Comparison of ENCODE assay signal across 22 cellular contexts in genomic region chr14:77311217-77311616, GRCh38. TPM values are rescaled to one million over a fixed set of nuclear protein-coding genes. Genes with fewer than 3 reads are reported as not detected.
DNase-seq lines count a peak whose midpoint lies in the region; ATAC-seq, FAIRE-seq and TF ChIP-seq lines count a peak whose summit lies in the region.
"Had no signal": no experiment of that assay in that cellular context is flagged by ENCODE, and none has a peak within 500 bp of the region (broad histone marks: within the 10 kb centered on the region; RNA-seq: fewer than 3 reads in every experiment).

No MANE protein-coding gene starts in this region.

- H3K4me3 Mint-ChIP-seq in activated T-helper 1 cell treated with anti-CD3 and anti-CD28 coated beads, Interleukin-12 subunit alpha, Interleukin-12 subunit beta, Interleukin-2, Interleukin-4 antibody, amounts not matched to agents 30 ng/mL and 10 ng/mL and 1 ng/mL, durations not matched to agents 14 hours and 24 hours and 36 hours, result no peak overlapping the region
- H3K4me3 Mint-ChIP-seq: activated CD4-positive, alpha-beta memory T cell treated with anti-CD3 and anti-CD28 coated beads for 36 hours; activated naive CD4-positive, alpha-beta T cell treated with anti-CD3 and anti-CD28 coated beads for 36 hours; naive thymus-derived CD4-positive, alpha-beta T cell; T-helper 17 cell; WTC11 had no signal

- WGBS in HepG2 (ENCODE audit: low lambda C conversion rate), result 96% methylated on average over 2 of the region's 2 CpGs
- WGBS in right lobe of liver (ENCODE audit: insufficient coverage, low coverage, low lambda C conversion rate, missing lambda C conversion rate), result 100% methylated on average over 2 of the region's 2 CpGs
- WGBS in K562 (ENCODE audit: insufficient coverage, low coverage, missing lambda C conversion rate), result 84% methylated on average over 2 of the region's 2 CpGs

- no peak overlapping the region for H3K9ac ChIP-seq in HepG2 (ENCODE audit: insufficient read depth, low read depth, low read length)
- no peak overlapping the region for H3K9ac ChIP-seq in K562 (ENCODE audit: insufficient read depth in 1 of 2, low read depth in 2 of 2, low read length in 2 of 2)

- no peak overlapping the region for H3K27ac ChIP-seq in HepG2 (ENCODE audit: extremely low read length, insufficient read depth, low read length)
- no peak overlapping the region for H3K27ac ChIP-seq in right lobe of liver
- H3K27ac ChIP-seq in K562 (ENCODE audit: extremely low read depth, low read depth, low read length), result no peak overlapping the region
- H3K27ac ChIP-seq: SJCRH30, spleen had no signal

- TF ChIP-seq CTCF in HepG2 (CRISPR knock-in tag; IDR thresholded peaks at IDR 0.05) (no peak), right lobe of liver (IDR thresholded peaks at IDR 0.05) (no peak), K562 (IDR thresholded peaks at IDR 0.05 in 2 of 3, conservative IDR thresholded peaks at IDR 0.05 in 1 of 3; ENCODE audit: insufficient read depth in 2 of 3, low read depth in 1 of 3, low read length in 3 of 3) (no peak)

- H3K27me3 ChIP-seq in HepG2 (ENCODE audit: control insufficient read depth in 1 of 2, insufficient read depth in 2 of 2, low read length in 2 of 2), result no peaks in the 10 kb centered on the region
- no peaks in the 10 kb centered on the region for H3K27me3 ChIP-seq in right lobe of liver
- H3K27me3 ChIP-seq in K562 (ENCODE audit: control insufficient read depth in 2 of 2, insufficient read depth in 2 of 2, low read length in 2 of 2), result no peaks in the 10 kb centered on the region
- H3K27me3 ChIP-seq: MG63, SJCRH30, spleen, testis had no signal

- TF ChIP-seq POLR2A in HepG2 (IDR thresholded peaks at IDR 0.05; ENCODE audit: insufficient read depth in 1 of 2, low read depth in 2 of 2, low read length in 2 of 2), result no peak
- TF ChIP-seq POLR2A in right lobe of liver (IDR thresholded peaks at IDR 0.05), result no peak
- TF ChIP-seq POLR2A in K562 (conservative IDR thresholded peaks at IDR 0.05), result no peak

- H3K27ac Mint-ChIP-seq in activated T-helper 1 cell treated with anti-CD3 and anti-CD28 coated beads, Interleukin-12 subunit alpha, Interleukin-12 subunit beta, Interleukin-2, Interleukin-4 antibody, amounts not matched to agents 30 ng/mL and 10 ng/mL and 1 ng/mL, durations not matched to agents 14 hours and 24 hours and 36 hours, result no peak overlapping the region
- H3K27ac Mint-ChIP-seq: activated CD4-positive, alpha-beta memory T cell treated with anti-CD3 and anti-CD28 coated beads for 36 hours; activated naive CD4-positive, alpha-beta T cell treated with anti-CD3 and anti-CD28 coated beads for 36 hours; T-helper 17 cell had no signal

- no peak overlapping the region for H3K4me3 ChIP-seq in HepG2 (replicated peaks in 1 of 3; ENCODE audit: insufficient read depth in 1 of 3, low read depth in 2 of 3, low read length in 3 of 3)
- H3K4me3 ChIP-seq in right lobe of liver, result no peak overlapping the region
- H3K4me3 ChIP-seq in K562, result no peak overlapping the region
- H3K4me3 ChIP-seq: MG63, SJCRH30, spleen, testis had no signal

- TF ChIP-seq EP300 in HepG2 (IDR thresholded peaks at IDR 0.05; ENCODE audit: low read depth in 2 of 2, low read length in 2 of 2) (no peak), HepG2 (CRISPR knock-in tag; IDR thresholded peaks at IDR 0.05; ENCODE audit: borderline replicate concordance) (no peak), K562 (IDR thresholded peaks at IDR 0.05; ENCODE audit: low read length) (no peak)

- intact Hi-C loops in HepG2 (cut with micrococcal nuclease; ENCODE audit: unreplicated experiment), result loop anchor here (5.0 kb wide), 1 partner anchor 159 kb away; no protein-coding TSS in a partner anchor
- intact Hi-C loops in right lobe of liver (cut with DNase I), result loop anchor here in 1 of 2 donors (10.0 kb wide), 1 partner anchor 436 kb away; no protein-coding TSS in a partner anchor
- intact Hi-C loops in K562 (cut with micrococcal nuclease), result no loop called here
- intact Hi-C loops in activated T-helper 1 cell treated with anti-CD3 and anti-CD28 coated beads, Interleukin-12 subunit alpha, Interleukin-12 subunit beta, Interleukin-2, Interleukin-4 antibody, amounts not matched to agents 30 ng/mL and 10 ng/mL and 1 ng/mL, durations not matched to agents 14 hours and 24 hours and 36 hours (cut with micrococcal nuclease), result loop anchor here (10.0 kb wide), 1 partner anchor 436 kb away; no protein-coding TSS in a partner anchor
- intact Hi-C loops in head of caudate nucleus (cut with DNase I), result no loop called here

- FAIRE-seq in HepG2 (lab: Jason Lieb, UNC), result no peak
- no peak for FAIRE-seq in K562 (lab: Jason Lieb, UNC)

- POLR2A ChIA-PET in HepG2 (lab: Yijun Ruan, JAX), result interaction anchor here (1.2 kb wide), 1 partner anchor 10 kb away, joined by 3 read pairs; the partner anchor contains the start of genes GSTZ1 and POMT2
- POLR2A ChIA-PET in K562 (lab: Yijun Ruan, JAX), result no interaction called here

- no peak for ATAC-seq in HepG2
- no peak for ATAC-seq in right lobe of liver
- no peak for ATAC-seq in K562
- ATAC-seq: naive thymus-derived CD4-positive, alpha-beta T cell; T-helper 17 cell; WTC11 had no signal

- TF ChIP-seq RAD21 in HepG2 (CRISPR knock-in tag; IDR thresholded peaks at IDR 0.05) (no peak), K562 (CRISPR knock-in tag; conservative IDR thresholded peaks at IDR 0.05 in 1 of 2, IDR thresholded peaks at IDR 0.05 in 1 of 2) (no peak)

- H3K4me2 ChIP-seq in HepG2 (ENCODE audit: low read depth, low read length), result no peak overlapping the region
- H3K4me2 ChIP-seq in K562 (ENCODE audit: insufficient read depth, low read length), result no peak overlapping the region

- H3K9me3 Mint-ChIP-seq in activated T-helper 1 cell treated with anti-CD3 and anti-CD28 coated beads, Interleukin-12 subunit alpha, Interleukin-12 subunit beta, Interleukin-2, Interleukin-4 antibody, amounts not matched to agents 30 ng/mL and 10 ng/mL and 1 ng/mL, durations not matched to agents 14 hours and 24 hours and 36 hours, result no peaks in the 10 kb centered on the region
- H3K9me3 Mint-ChIP-seq: activated CD4-positive, alpha-beta memory T cell treated with anti-CD3 and anti-CD28 coated beads for 36 hours; activated naive CD4-positive, alpha-beta T cell treated with anti-CD3 and anti-CD28 coated beads for 36 hours; naive thymus-derived CD4-positive, alpha-beta T cell; WTC11 had no signal

- H2AFZ ChIP-seq in HepG2 (ENCODE audit: low read length), result no peak overlapping the region
- no peak overlapping the region for H2AFZ ChIP-seq in K562 (ENCODE audit: low read depth, low read length)

- BruUV-seq in HepG2 (replicated peaks; lab: Mats Ljungman, UMichigan), result no TSS peak
- no TSS peak for BruUV-seq in K562 (replicated peaks; lab: Mats Ljungman, UMichigan)

- H3K4me1 Mint-ChIP-seq in activated T-helper 1 cell treated with anti-CD3 and anti-CD28 coated beads, Interleukin-12 subunit alpha, Interleukin-12 subunit beta, Interleukin-2, Interleukin-4 antibody, amounts not matched to agents 30 ng/mL and 10 ng/mL and 1 ng/mL, durations not matched to agents 14 hours and 24 hours and 36 hours (ENCODE audit: low read depth), result peaks cover 13% of the 10 kb centered on the region
- H3K4me1 Mint-ChIP-seq: T-helper 17 cell had no signal

- H3K4me1 ChIP-seq in HepG2 (ENCODE audit: insufficient read depth, low read length), result peaks cover 53% of the 10 kb centered on the region
- H3K4me1 ChIP-seq in right lobe of liver, result peaks cover 0 to 7% (median 0%) of the 10 kb centered on the region in 4 donors
- no peaks in the 10 kb centered on the region for H3K4me1 ChIP-seq in K562 (replicated peaks in 1 of 2; ENCODE audit: control insufficient read depth in 2 of 2, insufficient read depth in 2 of 2, low read length in 2 of 2)

- H3K79me2 ChIP-seq in HepG2 (ENCODE audit: insufficient read depth, low read length), result peaks cover 15% of the 10 kb centered on the region
- H3K79me2 ChIP-seq in K562 (ENCODE audit: control insufficient read depth, insufficient read depth, low read length), result no peaks in the 10 kb centered on the region; the same call in 2 of the 3 replicates

- in situ Hi-C loops in HepG2 (cut with HindIII; ENCODE audit: extremely low pct_ligation_motif_present, low pct_unique_long_range_greater_than_20kb), result no loop called here
- in situ Hi-C loops in K562 (cut with MboI), result no loop called here

- no peaks in the 10 kb centered on the region for H3K9me3 ChIP-seq in HepG2 (ENCODE audit: low read length)
- no peaks in the 10 kb centered on the region for H3K9me3 ChIP-seq in right lobe of liver
- no peaks in the 10 kb centered on the region for H3K9me3 ChIP-seq in K562 (replicated peaks; ENCODE audit: control insufficient read depth, insufficient read depth, low read depth, low read length)
- H3K9me3 ChIP-seq: MG63, SJCRH30, spleen, testis had no signal

- no peaks in the 10 kb centered on the region for H3K27me3 Mint-ChIP-seq in activated T-helper 1 cell treated with anti-CD3 and anti-CD28 coated beads, Interleukin-12 subunit alpha, Interleukin-12 subunit beta, Interleukin-2, Interleukin-4 antibody, amounts not matched to agents 30 ng/mL and 10 ng/mL and 1 ng/mL, durations not matched to agents 14 hours and 24 hours and 36 hours (ENCODE audit: insufficient read depth)
- H3K27me3 Mint-ChIP-seq: activated CD4-positive, alpha-beta memory T cell treated with anti-CD3 and anti-CD28 coated beads for 36 hours; naive thymus-derived CD4-positive, alpha-beta T cell; T-helper 17 cell had no signal

- H4K20me1 ChIP-seq in HepG2 (ENCODE audit: insufficient read depth, low read length) (no peaks in the 10 kb centered on the region), K562 (replicated peaks; ENCODE audit: control insufficient read depth, insufficient read depth, low read length) (0 out of 2 replicates have a peak, but pooled peaks cover 3% of the 10 kb centered on the region)

- H3K36me3 ChIP-seq in HepG2 (replicated peaks in 1 of 2; ENCODE audit: control insufficient read depth in 1 of 2, insufficient read depth in 2 of 2, low read length in 2 of 2) (peaks cover 0 to 3% of the 10 kb centered on the region in 2 experiments; a peak in 3 of 5 replicates), right lobe of liver (no peaks in the 10 kb centered on the region), K562 (ENCODE audit: control insufficient read depth, insufficient read depth, low read length) (peaks cover 7% of the 10 kb centered on the region; the same call in 1 of the 3 replicates)
- H3K36me3 ChIP-seq: MG63 had no signal

- H3K36me3 Mint-ChIP-seq in activated T-helper 1 cell treated with anti-CD3 and anti-CD28 coated beads, Interleukin-12 subunit alpha, Interleukin-12 subunit beta, Interleukin-2, Interleukin-4 antibody, amounts not matched to agents 30 ng/mL and 10 ng/mL and 1 ng/mL, durations not matched to agents 14 hours and 24 hours and 36 hours (ENCODE audit: low read depth), result no peaks in the 10 kb centered on the region
- H3K36me3 Mint-ChIP-seq: activated CD4-positive, alpha-beta memory T cell treated with anti-CD3 and anti-CD28 coated beads for 36 hours; WTC11 had no signal

- H3K9me1 ChIP-seq in K562 (ENCODE audit: control insufficient read depth, insufficient read depth, low read length), result peaks cover 2% of the 10 kb centered on the region

- CTCF ChIA-PET in HepG2 (lab: Yijun Ruan, JAX; ENCODE audit: low intra/inter-chr PET ratio, low total read pairs), result no interaction called here
- CTCF ChIA-PET in K562 (lab: Yijun Ruan, JAX; ENCODE audit: low intra/inter-chr PET ratio), result no interaction called here

- DNase-seq in HepG2 (ENCODE audit: low spot score) (no peak), right lobe of liver (no peak), K562 (ENCODE audit: extremely low read depth in 1 of 4, low spot score in 3 of 4) (no peak), iris pigment epithelial cell (ENCODE audit: low read depth) (peak; percentile 45), NCI-H1930 (lab: John Stamatoyannopoulos, UW) (no peak), NCI-H2227 (lab: John Stamatoyannopoulos, UW; ENCODE audit: unreplicated experiment) (no peak), head of caudate nucleus (no peak)
- no peak for DNase-seq in activated T-helper 1 cell treated with anti-CD3 and anti-CD28 coated beads, Interleukin-12 subunit alpha, Interleukin-12 subunit beta, Interleukin-2, Interleukin-4 antibody, amounts not matched to agents 30 ng/mL and 10 ng/mL and 1 ng/mL, durations not matched to agents 14 hours and 24 hours and 36 hours (ENCODE audit: low spot score)
- DNase-seq: activated CD4-positive, alpha-beta memory T cell treated with anti-CD3 and anti-CD28 coated beads for 36 hours; activated naive CD4-positive, alpha-beta T cell treated with anti-CD3 and anti-CD28 coated beads for 36 hours; C1 segment of cervical spinal cord; MG63; naive thymus-derived CD4-positive, alpha-beta T cell; NCI-H2029 treated with DMSO at 0.1 percent for 48 hours; NCI-H510A treated with DMSO at 0.1 percent for 48 hours; SJCRH30; spleen; T-helper 17 cell; testis had no signal

RNA-seq across cellular contexts. Expression of gene POMT2, which starts 9.5 kb away (rescaled TPM):
- total RNA-seq in HepG2 (2016; rRNA removed; fragmentation: Illumina TruSeq; extraction: Trizol) (7.9 and 15.9 TPM in 2 replicates), right lobe of liver (10 to 100 TPM in 5 of 6 experiments, 1 to 10 TPM in 1; 5.5 to 15.9 (median 12.9) TPM), K562 (2014; rRNA removed) (8.0 and 9.7 TPM in 2 replicates), K562 (2014; rRNA removed; fragmentation: Illumina TruSeq; extraction: Trizol) (6.0 and 8.4 TPM in 2 replicates), K562 (2015; rRNA removed; fragmentation: Illumina TruSeq; extraction: Trizol) (7.8 and 9.6 TPM in 2 replicates), K562 (2021) (16.6 and 23.0 TPM in 2 replicates)
- 4.5 and 5.3 TPM in 2 replicates for total RNA-seq in HepG2 (2016; cell fraction: cytosol; rRNA removed; fragmentation: Illumina TruSeq; extraction: Trizol; ENCODE audit: low read depth)
- total RNA-seq in HepG2 (2016; cell fraction: insoluble cytoplasmic fraction; rRNA removed; fragmentation: Illumina TruSeq; extraction: Trizol), result 5.7 and 18.9 TPM in 2 replicates
- total RNA-seq in HepG2 (2016; cell fraction: membrane; rRNA removed; fragmentation: Illumina TruSeq; extraction: Trizol), result 5.6 and 9.7 TPM in 2 replicates
- 26.2 and 26.6 TPM in 2 replicates for total RNA-seq in HepG2 (2016; cell fraction: nucleus; rRNA removed; fragmentation: Illumina TruSeq; extraction: Trizol)
- polyA plus RNA-seq in HepG2 (2011; rRNA removed) (15.3 and 17.7 TPM in 2 replicates), K562 (2011; rRNA removed) (10.9 and 16.1 TPM in 2 replicates), K562 (2014; fragmentation: Illumina TruSeq; extraction: Trizol) (6.6 and 7.5 TPM in 2 replicates), K562 (2014; fragmentation: Nextera tagmentation; extraction: Ambion mirVana) (under 1 TPM; 0.39 to 0.74 TPM), K562 (2014; rRNA removed) (12.1 and 12.7 TPM in 2 replicates)
- polyA plus RNA-seq in HepG2 (2011; cell fraction: cytosol; rRNA removed), result 5.3 and 6.1 TPM in 2 replicates
- 104 and 129 TPM in 2 replicates for polyA plus RNA-seq in HepG2 (2011; cell fraction: nucleus; rRNA removed)
- polyA plus RNA-seq in HepG2 (2012), result 10.4 and 12.2 TPM in 2 replicates
- polyA plus RNA-seq in HepG2 (2016; cell fraction: cytosol; fragmentation: Illumina TruSeq; extraction: Trizol; ENCODE audit: low read depth), result 5.4 and 5.6 TPM in 2 replicates
- polyA plus RNA-seq in HepG2 (2016; cell fraction: insoluble cytoplasmic fraction; fragmentation: Illumina TruSeq; extraction: Trizol; ENCODE audit: low read depth), result 10.3 and 13.4 TPM in 2 replicates
- polyA plus RNA-seq in HepG2 (2016; cell fraction: membrane; fragmentation: Illumina TruSeq; extraction: Trizol; ENCODE audit: low read depth), result 8.1 and 9.6 TPM in 2 replicates
- polyA plus RNA-seq in HepG2 (2016; cell fraction: nucleus; fragmentation: Illumina TruSeq; extraction: Trizol; ENCODE audit: insufficient read depth, low read depth), result 96.8 and 106 TPM in 2 replicates
- 34.5 and 36.8 TPM in 2 replicates for polyA minus RNA-seq in HepG2 (2011; rRNA and poly(A)+ RNA removed; ENCODE audit: low replicate concordance)
- polyA minus RNA-seq in HepG2 (2011; cell fraction: cytosol; rRNA and poly(A)+ RNA removed), result 6.0 and 8.1 TPM in 2 replicates
- 38.1 and 42.3 TPM in 2 replicates for polyA minus RNA-seq in HepG2 (2011; cell fraction: nucleus; rRNA and poly(A)+ RNA removed)
- 80.6 and 94.2 TPM in 2 replicates for total RNA-seq in K562 (2011; cell fraction: chromatin; rRNA removed; ENCODE audit: low replicate concordance)
- 40.1 and 42.7 TPM in 2 replicates for total RNA-seq in K562 (2011; cell fraction: nucleolus; rRNA removed)
- 38.5 and 58.5 TPM in 2 replicates for total RNA-seq in K562 (2011; cell fraction: nucleoplasm; rRNA removed)
- polyA plus RNA-seq in K562 (2011; cell fraction: cytosol; rRNA removed), result 7.6 and 10.2 TPM in 2 replicates
- polyA plus RNA-seq in K562 (2011; cell fraction: nucleus; rRNA removed), result 71.3 and 91.6 TPM in 2 replicates
- 7.0 and 11.8 TPM in 2 replicates for polyA plus RNA-seq in K562 (2012)
- 12.9 and 18.1 TPM in 2 replicates for polyA minus RNA-seq in K562 (2011; rRNA and poly(A)+ RNA removed)
- polyA minus RNA-seq in K562 (2011; cell fraction: cytosol; rRNA and poly(A)+ RNA removed), result 11.9 and 15.5 TPM in 2 replicates
- 27.3 and 33.8 TPM in 2 replicates for polyA minus RNA-seq in K562 (2011; cell fraction: nucleus; rRNA and poly(A)+ RNA removed)
- 20.5 and 22.1 TPM in 2 replicates for total RNA-seq in activated T-helper 1 cell treated with anti-CD3 and anti-CD28 coated beads, Interleukin-12 subunit alpha, Interleukin-12 subunit beta, Interleukin-2, Interleukin-4 antibody, amounts not matched to agents 30 ng/mL and 10 ng/mL and 1 ng/mL, durations not matched to agents 14 hours and 24 hours and 36 hours

RNA-seq across cellular contexts. Expression of gene GSTZ1, which starts 9.6 kb away (rescaled TPM):
- total RNA-seq in HepG2 (2016; rRNA removed; fragmentation: Illumina TruSeq; extraction: Trizol) (26.9 and 27.6 TPM in 2 replicates), right lobe of liver (100 to 1,000 TPM in 1 of 6 experiments, 10 to 100 TPM in 5; 31.1 to 123 (median 50.0) TPM), K562 (2014; rRNA removed) (15.7 and 16.1 TPM in 2 replicates), K562 (2014; rRNA removed; fragmentation: Illumina TruSeq; extraction: Trizol) (10.6 and 12.1 TPM in 2 replicates), K562 (2015; rRNA removed; fragmentation: Illumina TruSeq; extraction: Trizol) (16.5 and 18.0 TPM in 2 replicates), K562 (2021) (10.8 and 16.0 TPM in 2 replicates)
- total RNA-seq in HepG2 (2016; cell fraction: cytosol; rRNA removed; fragmentation: Illumina TruSeq; extraction: Trizol; ENCODE audit: low read depth), result 6.7 and 6.9 TPM in 2 replicates
- 26.1 and 26.7 TPM in 2 replicates for total RNA-seq in HepG2 (2016; cell fraction: insoluble cytoplasmic fraction; rRNA removed; fragmentation: Illumina TruSeq; extraction: Trizol)
- total RNA-seq in HepG2 (2016; cell fraction: membrane; rRNA removed; fragmentation: Illumina TruSeq; extraction: Trizol), result 10.4 TPM in 2 replicates
- total RNA-seq in HepG2 (2016; cell fraction: nucleus; rRNA removed; fragmentation: Illumina TruSeq; extraction: Trizol), result 19.7 and 22.0 TPM in 2 replicates
- polyA plus RNA-seq in HepG2 (2011; rRNA removed) (14.4 and 15.7 TPM in 2 replicates), K562 (2011; rRNA removed) (10.7 and 12.0 TPM in 2 replicates), K562 (2014; fragmentation: Illumina TruSeq; extraction: Trizol) (17.8 and 20.0 TPM in 2 replicates), K562 (2014; fragmentation: Nextera tagmentation; extraction: Ambion mirVana) (10 to 100 TPM in 1 of 2 experiments, 1 to 10 TPM in 1; 8.6 to 12.2 TPM), K562 (2014; rRNA removed) (13.8 and 15.4 TPM in 2 replicates)
- 15.4 and 20.2 TPM in 2 replicates for polyA plus RNA-seq in HepG2 (2011; cell fraction: cytosol; rRNA removed)
- polyA plus RNA-seq in HepG2 (2011; cell fraction: nucleus; rRNA removed), result 25.0 and 27.1 TPM in 2 replicates
- polyA plus RNA-seq in HepG2 (2012), result 18.1 and 18.4 TPM in 2 replicates
- 4.9 and 5.3 TPM in 2 replicates for polyA plus RNA-seq in HepG2 (2016; cell fraction: cytosol; fragmentation: Illumina TruSeq; extraction: Trizol; ENCODE audit: low read depth)
- polyA plus RNA-seq in HepG2 (2016; cell fraction: insoluble cytoplasmic fraction; fragmentation: Illumina TruSeq; extraction: Trizol; ENCODE audit: low read depth), result 29.6 and 30.1 TPM in 2 replicates
- 7.6 and 9.5 TPM in 2 replicates for polyA plus RNA-seq in HepG2 (2016; cell fraction: membrane; fragmentation: Illumina TruSeq; extraction: Trizol; ENCODE audit: low read depth)
- polyA plus RNA-seq in HepG2 (2016; cell fraction: nucleus; fragmentation: Illumina TruSeq; extraction: Trizol; ENCODE audit: insufficient read depth, low read depth), result 20.3 and 23.0 TPM in 2 replicates
- 25.0 and 25.5 TPM in 2 replicates for polyA minus RNA-seq in HepG2 (2011; rRNA and poly(A)+ RNA removed; ENCODE audit: low replicate concordance)
- polyA minus RNA-seq in HepG2 (2011; cell fraction: cytosol; rRNA and poly(A)+ RNA removed), result 3.9 and 5.6 TPM in 2 replicates
- polyA minus RNA-seq in HepG2 (2011; cell fraction: nucleus; rRNA and poly(A)+ RNA removed), result 37.7 and 42.4 TPM in 2 replicates
- total RNA-seq in K562 (2011; cell fraction: chromatin; rRNA removed; ENCODE audit: low replicate concordance), result 15.2 and 32.8 TPM in 2 replicates
- 24.2 and 29.0 TPM in 2 replicates for total RNA-seq in K562 (2011; cell fraction: nucleolus; rRNA removed)
- total RNA-seq in K562 (2011; cell fraction: nucleoplasm; rRNA removed), result 24.8 and 26.6 TPM in 2 replicates
- 12.6 and 21.3 TPM in 2 replicates for polyA plus RNA-seq in K562 (2011; cell fraction: cytosol; rRNA removed)
- polyA plus RNA-seq in K562 (2011; cell fraction: nucleus; rRNA removed), result 18.9 and 26.7 TPM in 2 replicates
- 16.9 and 25.5 TPM in 2 replicates for polyA plus RNA-seq in K562 (2012)
- 6.4 and 8.0 TPM in 2 replicates for polyA minus RNA-seq in K562 (2011; rRNA and poly(A)+ RNA removed)
- 5.8 and 10.6 TPM in 2 replicates for polyA minus RNA-seq in K562 (2011; cell fraction: cytosol; rRNA and poly(A)+ RNA removed)
- polyA minus RNA-seq in K562 (2011; cell fraction: nucleus; rRNA and poly(A)+ RNA removed), result 16.4 and 23.4 TPM in 2 replicates
- total RNA-seq in activated T-helper 1 cell treated with anti-CD3 and anti-CD28 coated beads, Interleukin-12 subunit alpha, Interleukin-12 subunit beta, Interleukin-2, Interleukin-4 antibody, amounts not matched to agents 30 ng/mL and 10 ng/mL and 1 ng/mL, durations not matched to agents 14 hours and 24 hours and 36 hours, result 5.3 and 7.0 TPM in 2 replicates

RNA-seq across cellular contexts. Expression of gene NGB, which starts 40.2 kb away (rescaled TPM):
- total RNA-seq in HepG2 (2016; rRNA removed; fragmentation: Illumina TruSeq; extraction: Trizol) (not detected in 2 replicates), right lobe of liver (not detected), K562 (2014; rRNA removed) (not detected in 2 replicates), K562 (2014; rRNA removed; fragmentation: Illumina TruSeq; extraction: Trizol) (not detected in 2 replicates), K562 (2015; rRNA removed; fragmentation: Illumina TruSeq; extraction: Trizol) (not detected in 2 replicates), K562 (2021) (not detected in 2 replicates)
- total RNA-seq in HepG2 (2016; cell fraction: cytosol; rRNA removed; fragmentation: Illumina TruSeq; extraction: Trizol; ENCODE audit: low read depth), result not detected in 2 replicates
- total RNA-seq in HepG2 (2016; cell fraction: insoluble cytoplasmic fraction; rRNA removed; fragmentation: Illumina TruSeq; extraction: Trizol), result not detected in 2 replicates
- total RNA-seq in HepG2 (2016; cell fraction: membrane; rRNA removed; fragmentation: Illumina TruSeq; extraction: Trizol), result not detected in 2 replicates
- total RNA-seq in HepG2 (2016; cell fraction: nucleus; rRNA removed; fragmentation: Illumina TruSeq; extraction: Trizol), result not detected in 2 replicates
- polyA plus RNA-seq in HepG2 (2011; rRNA removed) (0.04 and 0.05 TPM in 2 replicates), K562 (2011; rRNA removed) (not detected in 2 replicates), K562 (2014; fragmentation: Illumina TruSeq; extraction: Trizol) (not detected in 2 replicates), K562 (2014; fragmentation: Nextera tagmentation; extraction: Ambion mirVana) (not detected), K562 (2014; rRNA removed) (not detected in 2 replicates)
- 0.03 and 0.09 TPM in 2 replicates for polyA plus RNA-seq in HepG2 (2011; cell fraction: cytosol; rRNA removed)
- polyA plus RNA-seq in HepG2 (2011; cell fraction: nucleus; rRNA removed), result not detected in 2 replicates
- polyA plus RNA-seq in HepG2 (2012), result not detected in 2 replicates
- not detected in 2 replicates for polyA plus RNA-seq in HepG2 (2016; cell fraction: cytosol; fragmentation: Illumina TruSeq; extraction: Trizol; ENCODE audit: low read depth)
- not detected in 2 replicates for polyA plus RNA-seq in HepG2 (2016; cell fraction: insoluble cytoplasmic fraction; fragmentation: Illumina TruSeq; extraction: Trizol; ENCODE audit: low read depth)
- polyA plus RNA-seq in HepG2 (2016; cell fraction: membrane; fragmentation: Illumina TruSeq; extraction: Trizol; ENCODE audit: low read depth), result 0.09 TPM in 1 of 2 replicates, not detected in the other
- polyA plus RNA-seq in HepG2 (2016; cell fraction: nucleus; fragmentation: Illumina TruSeq; extraction: Trizol; ENCODE audit: insufficient read depth, low read depth), result not detected in 2 replicates
- polyA minus RNA-seq in HepG2 (2011; rRNA and poly(A)+ RNA removed; ENCODE audit: low replicate concordance), result not detected in 2 replicates
- polyA minus RNA-seq in HepG2 (2011; cell fraction: cytosol; rRNA and poly(A)+ RNA removed), result not detected in 2 replicates
- polyA minus RNA-seq in HepG2 (2011; cell fraction: nucleus; rRNA and poly(A)+ RNA removed), result not detected in 2 replicates
- not detected in 2 replicates for total RNA-seq in K562 (2011; cell fraction: chromatin; rRNA removed; ENCODE audit: low replicate concordance)
- total RNA-seq in K562 (2011; cell fraction: nucleolus; rRNA removed), result not detected in 2 replicates
- not detected in 2 replicates for total RNA-seq in K562 (2011; cell fraction: nucleoplasm; rRNA removed)
- polyA plus RNA-seq in K562 (2011; cell fraction: cytosol; rRNA removed), result not detected in 2 replicates
- not detected in 2 replicates for polyA plus RNA-seq in K562 (2011; cell fraction: nucleus; rRNA removed)
- polyA plus RNA-seq in K562 (2012), result not detected in 2 replicates
- not detected in 2 replicates for polyA minus RNA-seq in K562 (2011; rRNA and poly(A)+ RNA removed)
- polyA minus RNA-seq in K562 (2011; cell fraction: cytosol; rRNA and poly(A)+ RNA removed), result not detected in 2 replicates
- polyA minus RNA-seq in K562 (2011; cell fraction: nucleus; rRNA and poly(A)+ RNA removed), result not detected in 2 replicates
- not detected in 2 replicates for total RNA-seq in activated T-helper 1 cell treated with anti-CD3 and anti-CD28 coated beads, Interleukin-12 subunit alpha, Interleukin-12 subunit beta, Interleukin-2, Interleukin-4 antibody, amounts not matched to agents 30 ng/mL and 10 ng/mL and 1 ng/mL, durations not matched to agents 14 hours and 24 hours and 36 hours
- total RNA-seq: A172; activated CD4-positive, alpha-beta memory T cell treated with anti-CD3 and anti-CD28 coated beads for 36 hours; activated naive CD4-positive, alpha-beta T cell treated with anti-CD3 and anti-CD28 coated beads for 36 hours; lung microvascular endothelial cell; naive thymus-derived CD4-positive, alpha-beta T cell; SJCRH30; spleen; T-helper 17 cell had no signal
- polyA plus RNA-seq: naive thymus-derived CD4-positive, alpha-beta T cell; spleen had no signal

Comparison
In these comparisons a context has a peak if more than half of its experiments do, and no peak if none do; other contexts are left out.
1. intact Hi-C loops: an anchor here in HepG2 (5.0 kb wide) and activated T-helper 1 cell treated with anti-CD3 and anti-CD28 coated beads, Interleukin-12 subunit alpha, Interleukin-12 subunit beta, Interleukin-2, Interleukin-4 antibody, amounts not matched to agents 30 ng/mL and 10 ng/mL and 1 ng/mL, durations not matched to agents 14 hours and 24 hours and 36 hours (10.0 kb wide); none called in K562 and head of caudate nucleus.
2. Of the 241 proteins assayed by ChIP-seq in both HepG2 and K562: peak only in HepG2: none; only in K562: CEBPG and PRDM10; in both: CEBPB; in neither: 237; mixed calls (peak in some experiments, not most) for 1.